ENCODE assay signal across 1 cellular context in genomic region chr19:45770192-45771101, GRCh38.
TF ChIP-seq lines count a peak whose summit lies in the region.

No MANE protein-coding gene starts in this region.

TF ChIP-seq in K562, 482 proteins besides CTCF, POLR2A, EP300 and RAD21 (continued from another document):
- TF ChIP-seq SMAD2 (IDR thresholded peaks at IDR 0.05; ENCODE audit: low read depth, low read length), result no peak
- peak; percentile 73 for TF ChIP-seq ZFX (CRISPR knock-in tag; IDR thresholded peaks at IDR 0.05)
- TF ChIP-seq SRSF3 (IDR thresholded peaks at IDR 0.05; ENCODE audit: insufficient read depth, low read length), result no peak
